8 cellular contexts compared by ENCODE assay signal in genomic region chr1:36248250-36248894, GRCh38. TPM values are rescaled to one million over a fixed set of nuclear protein-coding genes. Genes with fewer than 3 reads are reported as not detected.
A peak's percentile ranks its signal among the peaks of the same experiment; 100 is the strongest.
DNase-seq lines count a peak whose midpoint lies in the region; ATAC-seq, FAIRE-seq and TF ChIP-seq lines count a peak whose summit lies in the region.

No MANE protein-coding gene starts in this region.

- intact Hi-C loops in CD14-positive monocyte (cut with micrococcal nuclease) = no loop called here
- intact Hi-C loops in kidney (cut with DNase I) = no loop called here
- intact Hi-C loops in dorsolateral prefrontal cortex (cut with DNase I) = no loop called here

- H3K36me3 Mint-ChIP-seq in CD14-positive monocyte (peaks cover 12 to 27% of the 10 kb centered on the region in 2 donors), nephron progenitor cell (ENCODE audit: low read depth) (peaks cover 60% of the 10 kb centered on the region)

- H3K27me3 ChIP-seq in dorsolateral prefrontal cortex = no peaks in the 10 kb centered on the region

- H3K4me3 Mint-ChIP-seq in CD14-positive monocyte = peak overlapping the region in 1 of 2 donors; percentile 2
- H3K4me3 Mint-ChIP-seq in nephron progenitor cell = no peak overlapping the region

- FAIRE-seq in kidney (lab: Jason Lieb, UNC) = no peak

- H3K27ac Mint-ChIP-seq in CD14-positive monocyte = peak overlapping the region; percentile 88 to 96 (median 95)
- peak overlapping the region; percentile 48 for H3K27ac Mint-ChIP-seq in nephron progenitor cell

- peaks cover 0 to 2% (median 0%) of the 10 kb centered on the region in 7 donors for H3K9me3 Mint-ChIP-seq in CD14-positive monocyte
- peaks cover 34% of the 10 kb centered on the region for H3K9me3 Mint-ChIP-seq in nephron progenitor cell

- peaks cover 0 to 3% of the 10 kb centered on the region in 2 donors for H3K36me3 ChIP-seq in kidney (ENCODE audit: control insufficient read depth in 1 of 2, insufficient read depth in 2 of 2, low read length in 2 of 2)

- TF ChIP-seq CTCF in CD14-positive monocyte (IDR thresholded peaks at IDR 0.05) (no peak), coronary artery (IDR thresholded peaks at IDR 0.05) (no peak), nephron progenitor cell (IDR thresholded peaks at IDR 0.05) (no peak), kidney (IDR thresholded peaks at IDR 0.05; ENCODE audit: borderline replicate concordance, extremely low read depth, insufficient read depth) (no peak), dorsolateral prefrontal cortex (IDR thresholded peaks at IDR 0.05 in 54 of 56, conservative IDR thresholded peaks at IDR 0.05 in 2 of 56; ENCODE audit: low read depth in 1 of 56, partially characterized antibody in 56 of 56) (no peak)

- no peak overlapping the region for H3K9ac ChIP-seq in kidney (ENCODE audit: low read length in 2 of 2)

- H3K4me1 ChIP-seq in kidney (ENCODE audit: control insufficient read depth in 1 of 2, insufficient read depth in 1 of 2, low read depth in 1 of 2, low read length in 2 of 2) = peaks cover 3 to 4% of the 10 kb centered on the region in 2 donors

- no peak overlapping the region for H3K4me3 ChIP-seq in coronary artery
- H3K4me3 ChIP-seq in kidney (ENCODE audit: low read length in 2 of 2) = no peak overlapping the region
- H3K4me3 ChIP-seq in dorsolateral prefrontal cortex = no peak overlapping the region

- DNase-seq in CD14-positive monocyte (ENCODE audit: low spot score) (peak; percentile 77), NCI-H460 (ENCODE audit: extremely low read depth, low read depth) (peak; percentile 81), coronary artery (ENCODE audit: low spot score) (peak; percentile 80), nephron progenitor cell (no peak), kidney (no peak), NCI-H69 (lab: John Stamatoyannopoulos, UW) (no peak), dorsolateral prefrontal cortex (no peak)

- H3K27ac ChIP-seq in coronary artery (peak overlapping the region; percentile 69 to 74), kidney (ENCODE audit: low read depth in 2 of 2, low read length in 2 of 2) (no peak overlapping the region), dorsolateral prefrontal cortex (no peak overlapping the region)

- no peaks in the 10 kb centered on the region for H3K9me3 ChIP-seq in kidney (ENCODE audit: control insufficient read depth in 1 of 2, low read length in 2 of 2)

- no peak for ATAC-seq in HG03045 (IDR thresholded peaks at IDR 0.05; ENCODE audit: unreplicated experiment)

- no peaks in the 10 kb centered on the region for H3K27me3 Mint-ChIP-seq in CD14-positive monocyte (ENCODE audit: low read depth in 3 of 3)
- no peaks in the 10 kb centered on the region for H3K27me3 Mint-ChIP-seq in nephron progenitor cell (ENCODE audit: low read depth, poor library complexity)

- H3K4me1 Mint-ChIP-seq in CD14-positive monocyte = peaks cover 39% of the 10 kb centered on the region
- no peaks in the 10 kb centered on the region for H3K4me1 Mint-ChIP-seq in nephron progenitor cell

RNA-seq across cellular contexts. Expression of gene THRAP3, which starts 24.1 kb away (rescaled TPM):
- polyA plus RNA-seq in CD14-positive monocyte (10 to 100 TPM; 35.7 to 63.4 TPM), kidney (ENCODE audit: insufficient read depth, low read depth, low replicate concordance) (28.0 TPM)
- total RNA-seq in NCI-H460 (2014; rRNA removed; shearing (Covaris generic)) = 59.9 and 67.7 TPM in 2 replicates
- 33.8 and 41.7 TPM in 2 replicates for polyA plus RNA-seq in NCI-H460 (2014; cell fraction: nucleus; rRNA removed)
- total RNA-seq in kidney (102 TPM), dorsolateral prefrontal cortex (10 to 100 TPM; 55.1 to 96.7 (median 78.0) TPM)

RNA-seq across cellular contexts. Expression of gene SH3D21, which starts 57.8 kb away (rescaled TPM):
- polyA plus RNA-seq in CD14-positive monocyte (not detected), kidney (ENCODE audit: insufficient read depth, low read depth, low replicate concordance) (5.7 TPM)
- 1.3 and 1.5 TPM in 2 replicates for total RNA-seq in NCI-H460 (2014; rRNA removed; shearing (Covaris generic))
- 2.9 and 7.0 TPM in 2 replicates for polyA plus RNA-seq in NCI-H460 (2014; cell fraction: nucleus; rRNA removed)
- total RNA-seq in kidney (33.4 TPM), dorsolateral prefrontal cortex (10 to 100 TPM in 119 of 120 experiments, 1 to 10 TPM in 1; 6.5 to 40.5 (median 21.0) TPM)

Comparison
In these comparisons a context has a peak if more than half of its experiments do, and no peak if none do; other contexts are left out.
1. DNase-seq: peak in CD14-positive monocyte (single experiment), NCI-H460 (single experiment) and coronary artery (single experiment); none in nephron progenitor cell (single experiment), kidney (single experiment), NCI-H69 (single experiment) and dorsolateral prefrontal cortex (0 of 10).
2. H3K27ac ChIP-seq: peak in coronary artery (2 of 2); none in kidney (0 of 2) and dorsolateral prefrontal cortex (0 of 59).